Comparison of ENCODE assay signal across 32 cellular contexts in genomic region chr20:48170625-48171024, GRCh38.
"Had no signal": no experiment of that assay in that cellular context is flagged by ENCODE, and none has a peak within 500 bp of the region (broad histone marks: within the 10 kb centered on the region; RNA-seq: fewer than 3 reads in every experiment).

No MANE protein-coding gene starts in this region.

- H3K36me3 ChIP-seq: esophagus squamous epithelium, heart right ventricle, left lung, neutrophil, pancreas, stomach, thyroid gland, vagina had no signal

- H3K36me3 Mint-ChIP-seq: mesothelial cell of epicardium; naive B cell; natural killer cell treated with Interleukin-12 subunit alpha and Interleukin-12 subunit beta and Interleukin-15 and Interleukin-18, amount 100 ng/mL, for 72 hours; stimulated activated effector memory CD8-positive, alpha-beta T cell treated with anti-CD3 and anti-CD28 coated beads, Interleukin-12 subunit alpha, Interleukin-12 subunit beta, amount 100 ng/mL, for 72 hours had no signal

- H3K4me1 ChIP-seq: heart right ventricle, left lung, pancreas, stomach, thyroid gland had no signal

- H3K27ac ChIP-seq: esophagus squamous epithelium, heart right ventricle, left lung, neutrophil, pancreas, stomach, thyroid gland, vagina had no signal

- H3K27me3 ChIP-seq: neutrophil, thyroid gland, vagina had no signal

- H3K9me3 Mint-ChIP-seq: dendritic cell treated with granulocyte-macrophage colony-stimulating factor and Interleukin-4, amounts not matched to agents 40 ng/mL and 50 ng/mL, for 4 days; natural killer cell treated with Interleukin-12 subunit alpha and Interleukin-12 subunit beta and Interleukin-15 and Interleukin-18, amount 100 ng/mL, for 72 hours; stimulated activated effector memory CD8-positive, alpha-beta T cell treated with anti-CD3 and anti-CD28 coated beads, Interleukin-12 subunit alpha, Interleukin-12 subunit beta, amount 100 ng/mL, for 72 hours had no signal

- DNase-seq: effector memory CD4-positive, alpha-beta T cell; erythroblast; esophagus squamous epithelium; foreskin melanocyte; glutamatergic neuron; heart right ventricle; hippocampal formation; left cardiac atrium; left lung; mesenchymal stem cell; mucosa of descending colon; naive B cell; pancreas; stimulated activated CD4-positive, alpha-beta T cell treated with anti-CD3 and anti-CD28 coated beads, Interleukin-12 subunit alpha, Interleukin-12 subunit beta, amount 100 ng/mL, for 4 hours; stimulated activated CD4-positive, alpha-beta T cell treated with anti-CD3 and anti-CD28 coated beads, Interleukin-2, amount 100 ng/mL, for 24 hours; stimulated activated CD4-positive, alpha-beta T cell treated with anti-CD3 and anti-CD28 coated beads, Interleukin-4, amount 100 ng/mL, for 24 hours; stimulated activated naive CD4-positive, alpha-beta T cell treated with Interleukin-2 at 50 U/mL for 16 hours; stomach; thyroid gland; trophoblast cell had no signal

- ATAC-seq: heart right ventricle; left lung; mucosa of descending colon; natural killer cell treated with Interleukin-12 subunit alpha and Interleukin-12 subunit beta and Interleukin-15 and Interleukin-18, amount 100 ng/mL, for 72 hours; pancreas; sciatic nerve; stimulated activated effector memory CD8-positive, alpha-beta T cell treated with anti-CD3 and anti-CD28 coated beads, Interleukin-12 subunit alpha, Interleukin-12 subunit beta, amount 100 ng/mL, for 72 hours had no signal

- H3K4me1 Mint-ChIP-seq: mesothelial cell of epicardium; naive B cell; stimulated activated effector memory CD8-positive, alpha-beta T cell treated with anti-CD3 and anti-CD28 coated beads, Interleukin-12 subunit alpha, Interleukin-12 subunit beta, amount 100 ng/mL, for 72 hours had no signal

- H3K9me3 ChIP-seq: mucosa of descending colon, neutrophil, pancreas, thyroid gland, vagina had no signal

- H3K4me3 Mint-ChIP-seq: dendritic cell treated with granulocyte-macrophage colony-stimulating factor and Interleukin-4, amounts not matched to agents 40 ng/mL and 50 ng/mL, for 4 days; mesothelial cell of epicardium; naive B cell; natural killer cell treated with Interleukin-12 subunit alpha and Interleukin-12 subunit beta and Interleukin-15 and Interleukin-18, amount 100 ng/mL, for 72 hours; neural crest cell; stimulated activated effector memory CD8-positive, alpha-beta T cell treated with anti-CD3 and anti-CD28 coated beads, Interleukin-12 subunit alpha, Interleukin-12 subunit beta, amount 100 ng/mL, for 72 hours had no signal

- H3K4me3 ChIP-seq: esophagus squamous epithelium, heart right ventricle, left lung, mucosa of descending colon, pancreas, smooth muscle cell, stomach, thyroid gland, vagina had no signal

- H3K27ac Mint-ChIP-seq: dendritic cell treated with granulocyte-macrophage colony-stimulating factor and Interleukin-4, amounts not matched to agents 40 ng/mL and 50 ng/mL, for 4 days; mesothelial cell of epicardium; natural killer cell treated with Interleukin-12 subunit alpha and Interleukin-12 subunit beta and Interleukin-15 and Interleukin-18, amount 100 ng/mL, for 72 hours; progenitor cell of endocrine pancreas; stimulated activated effector memory CD8-positive, alpha-beta T cell treated with anti-CD3 and anti-CD28 coated beads, Interleukin-12 subunit alpha, Interleukin-12 subunit beta, amount 100 ng/mL, for 72 hours had no signal

- H3K4me2 ChIP-seq: smooth muscle cell had no signal

- FAIRE-seq: endometrium, islet of Langerhans, pancreas had no signal
